Comparison of ENCODE assay signal across 8 cellular contexts in the genomic region with DNA sequence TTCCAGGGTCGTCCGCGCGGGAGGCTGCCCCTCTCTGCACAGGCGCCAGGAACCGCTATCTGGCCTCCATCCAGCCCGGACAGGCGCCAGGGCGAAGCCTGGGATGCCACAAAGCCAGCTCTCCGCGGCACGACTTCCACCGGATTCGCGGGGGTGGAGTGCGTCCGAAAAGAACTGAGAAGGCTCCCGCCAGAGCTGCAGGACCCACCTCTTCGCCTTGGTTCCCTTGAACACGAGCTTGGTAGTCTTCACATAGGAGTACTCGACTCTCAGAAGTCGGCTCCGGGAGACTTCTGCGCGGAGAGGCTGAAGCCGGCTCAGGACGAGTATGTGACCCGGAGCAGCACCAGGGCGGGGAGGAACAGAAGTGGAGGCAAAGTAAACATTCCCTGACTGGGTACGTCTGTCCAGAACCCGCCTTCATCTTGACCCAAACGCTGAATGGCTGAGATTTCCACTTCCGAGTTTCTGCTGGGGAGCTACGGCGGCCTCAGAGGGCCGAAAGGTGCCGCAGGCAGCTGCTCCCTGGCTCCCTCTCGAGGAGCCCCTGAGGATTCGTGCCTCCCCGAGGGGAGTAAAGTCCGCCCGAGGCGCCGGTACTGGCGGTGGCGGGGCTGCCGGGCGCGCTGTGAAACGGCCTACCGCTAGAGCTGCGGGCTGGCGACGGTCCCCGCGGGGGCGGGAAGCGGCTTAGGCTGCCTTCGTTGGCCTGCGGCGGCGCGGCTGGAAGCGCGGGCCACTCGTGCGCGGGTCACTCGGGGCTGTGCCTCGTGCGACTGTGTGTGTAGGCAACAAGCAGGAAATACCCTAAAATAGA.
DNase-seq lines count a peak whose midpoint lies in the region; ATAC-seq, FAIRE-seq and TF ChIP-seq lines count a peak whose summit lies in the region.
"Not testable (repeated sequence)": the region's sequence is repeated elsewhere in the genome, so short reads cannot be mapped to it uniquely, and the experiment has no call there.

No MANE protein-coding gene starts in this region.

- H3K27me3 Mint-ChIP-seq in memory B cell, result not testable (repeated sequence)

- in situ Hi-C loops in GM18951 (cut with MboI; ENCODE audit: low sequenced_read_pairs, unreplicated experiment), result not testable (repeated sequence)

- FAIRE-seq in RCC 7860 (lab: Jason Lieb, UNC), result not testable (repeated sequence)

- peak overlapping the region; percentile 57 to 85 (median 83) for H3K27ac ChIP-seq in esophagus muscularis mucosa (replicated peaks in 1 of 4)

- intact Hi-C loops in esophagus muscularis mucosa (cut with DNase I), result not testable (repeated sequence)

- peak overlapping the region; percentile 91 for H3K27ac Mint-ChIP-seq in memory B cell

- not testable (repeated sequence) for H3K27me3 ChIP-seq in esophagus muscularis mucosa

- H3K9me3 ChIP-seq in esophagus muscularis mucosa, result not testable (repeated sequence)

- not testable (repeated sequence) for TF ChIP-seq EP300 in esophagus muscularis mucosa (IDR thresholded peaks at IDR 0.05)

- ATAC-seq in HG02981 (IDR thresholded peaks at IDR 0.05; ENCODE audit: unreplicated experiment) (peak; percentile 99), memory B cell (ENCODE audit: low read depth) (peak; percentile 93)

- peak overlapping the region; percentile 99 for H3K4me3 Mint-ChIP-seq in memory B cell

- TF ChIP-seq CTCF in AG09309 (IDR thresholded peaks at IDR 0.05; ENCODE audit: control insufficient read depth, insufficient read depth, low read depth, low read length, missing control alignments) (peak; percentile 72), esophagus muscularis mucosa (IDR thresholded peaks at IDR 0.05) (peak; percentile 59 to 74 (median 59))

- H3K4me1 ChIP-seq in esophagus muscularis mucosa, result peaks cover 0 to 14% (median 7%) of the 10 kb centered on the region in 4 donors

- DNase-seq in AG09309 (ENCODE audit: low read depth) (peak; percentile 63), RCC 7860 (ENCODE audit: low spot score) (peak; percentile 95), esophagus muscularis mucosa (ENCODE audit: extremely low spot score) (peak; percentile 96), memory B cell (ENCODE audit: low spot score in 2 of 2) (peak; percentile 73 to 75)
- peak; percentile 76 for DNase-seq in activated effector memory CD4-positive, alpha-beta T cell treated with Interleukin-2 at 50 U/mL for 16 hours
- peak; percentile 80 for DNase-seq in stimulated activated CD4-positive, alpha-beta T cell treated with anti-CD3 and anti-CD28 coated beads, Interleukin-4, amount 100 ng/mL, for 24 hours

- H3K9me3 Mint-ChIP-seq in memory B cell, result not testable (repeated sequence)

- peak overlapping the region; percentile 65 for H3K4me3 ChIP-seq in AG09309 (ENCODE audit: control insufficient read depth, low read depth, low read length)
- peak overlapping the region; percentile 60 to 78 (median 64) for H3K4me3 ChIP-seq in esophagus muscularis mucosa

- WGBS in esophagus muscularis mucosa, result 4% methylated on average over 36 of the region's 71 CpGs

- H3K36me3 Mint-ChIP-seq in memory B cell, result not testable (repeated sequence)

- H3K4me1 Mint-ChIP-seq in memory B cell, result peaks cover 18% of the 10 kb centered on the region

- peak; percentile 30 for TF ChIP-seq POLR2A in GM18951 (IDR thresholded peaks at IDR 0.05; ENCODE audit: extremely low read depth, insufficient read depth, insufficient read length)
- not testable (repeated sequence) for TF ChIP-seq POLR2A in esophagus muscularis mucosa (IDR thresholded peaks at IDR 0.05; ENCODE audit: low read depth)

- not testable (repeated sequence) for H3K36me3 ChIP-seq in esophagus muscularis mucosa

Comparison
In these comparisons a context has a peak if more than half of its experiments do, and no peak if none do; other contexts are left out.
1. Peak in every context shown above with its lines: DNase-seq, ATAC-seq, H3K4me3 ChIP-seq and H3K27ac ChIP-seq.